Comparison of ENCODE assay signal across 8 cellular contexts in the genomic region with DNA sequence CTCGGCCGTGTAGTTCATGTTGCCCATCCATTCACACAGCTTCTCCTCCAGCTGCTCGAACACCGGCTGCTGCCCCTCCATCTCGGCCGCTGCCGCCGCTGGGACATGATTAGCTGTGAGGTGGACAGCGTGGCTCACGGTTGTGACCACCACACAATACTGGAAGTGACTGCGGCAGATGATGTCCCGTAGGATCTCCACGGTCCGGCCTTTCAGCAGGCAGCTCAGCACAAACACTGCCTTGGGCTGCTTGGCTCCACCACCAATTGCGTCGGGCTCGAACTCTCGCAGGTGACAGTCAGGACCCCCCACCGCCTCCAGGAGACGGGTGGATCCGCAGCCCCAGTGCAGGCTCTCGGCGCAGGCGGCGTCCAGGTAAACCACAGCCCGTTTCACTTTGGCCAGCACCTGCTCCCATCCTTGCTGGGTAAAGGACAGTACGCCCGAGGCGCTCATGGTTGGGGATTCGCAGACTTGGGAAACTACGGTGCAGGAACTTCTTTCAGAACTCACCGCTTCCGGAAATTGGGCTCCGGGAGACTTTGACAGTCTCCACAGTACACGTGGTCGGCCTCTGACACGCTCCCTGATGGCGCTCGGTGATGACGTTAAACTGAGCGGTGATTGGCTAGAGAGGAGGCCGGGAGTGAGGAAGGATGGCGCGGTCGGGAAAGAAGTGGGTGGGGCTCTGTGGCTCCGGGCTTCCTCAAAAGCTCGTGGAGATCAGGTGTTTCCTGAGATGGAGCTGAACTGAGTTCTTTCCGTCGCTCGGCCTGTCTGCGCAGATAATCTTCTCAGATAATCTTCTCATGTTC. TPM values are rescaled to one million over a fixed set of nuclear protein-coding genes. Genes with fewer than 3 reads are reported as not detected.
A peak's percentile ranks its signal among the peaks of the same experiment; 100 is the strongest.
DNase-seq lines count a peak whose midpoint lies in the region; ATAC-seq and TF ChIP-seq lines count a peak whose summit lies in the region.

SCFD2 (minus strand) TSS at position 576 of the 815 bp plus-strand sequence.

- no peaks in the 10 kb centered on the region for H3K36me3 ChIP-seq in kidney epithelial cell (ENCODE audit: control insufficient read depth, insufficient read depth, low read length)

- TF ChIP-seq CTCF in choroid plexus epithelial cell (conservative IDR thresholded peaks at IDR 0.05; ENCODE audit: low read depth, low read length): no peak
- TF ChIP-seq CTCF in kidney epithelial cell (IDR thresholded peaks at IDR 0.05; ENCODE audit: insufficient read depth, low read length, poor library complexity, severe bottlenecking): no peak

- peak; percentile 74 for TF ChIP-seq POLR2A in GM19193 (IDR thresholded peaks at IDR 0.05; ENCODE audit: extremely low read depth, insufficient read depth, insufficient read length)

- DNase-seq in AML-193 (lab: John Stamatoyannopoulos, UW) (peak; percentile 87 to 92), NCI-H510A treated with DMSO at 0.1 percent for 48 hours (lab: John Stamatoyannopoulos, UW) (peak; percentile 97), choroid plexus epithelial cell (ENCODE audit: low read depth) (peak; percentile 98), kidney epithelial cell (ENCODE audit: low read depth) (peak; percentile 82)
- DNase-seq in activated CD4-positive, alpha-beta T cell treated with anti-CD3 and anti-CD28 coated beads for 24 hours (ENCODE audit: low read depth in 2 of 2): peak; percentile 90 to 97
- peak; percentile 92 to 95 for DNase-seq in stimulated activated CD4-positive, alpha-beta T cell treated with anti-CD3 and anti-CD28 coated beads, Interleukin-15, amount 100 ng/mL, for 48 hours (ENCODE audit: low read depth in 2 of 2)

- ATAC-seq in HG03439 (IDR thresholded peaks at IDR 0.05; ENCODE audit: unreplicated experiment): peak; percentile 98

- H3K27me3 ChIP-seq in kidney epithelial cell (ENCODE audit: control insufficient read depth, insufficient read depth, low read length): peaks cover 3% of the 10 kb centered on the region

- peak within 1 kb of the TSS; percentile 93 for H3K4me3 ChIP-seq in choroid plexus epithelial cell (ENCODE audit: low read depth, low read length)
- H3K4me3 ChIP-seq in kidney epithelial cell (ENCODE audit: low read depth, low read length): peak within 1 kb of the TSS; percentile 87

RNA-seq across cellular contexts. Expression of gene SCFD2, which starts in this region (rescaled TPM):
- total RNA-seq in kidney epithelial cell: 8.4 and 11.0 TPM in 2 replicates

Comparison
In these comparisons a context has a peak if more than half of its experiments do, and no peak if none do; other contexts are left out.
1. Peak in every context shown above with its lines: DNase-seq, ATAC-seq and H3K4me3 ChIP-seq.